Comparison of ENCODE assay signal across 12 cellular contexts in the genomic region with DNA sequence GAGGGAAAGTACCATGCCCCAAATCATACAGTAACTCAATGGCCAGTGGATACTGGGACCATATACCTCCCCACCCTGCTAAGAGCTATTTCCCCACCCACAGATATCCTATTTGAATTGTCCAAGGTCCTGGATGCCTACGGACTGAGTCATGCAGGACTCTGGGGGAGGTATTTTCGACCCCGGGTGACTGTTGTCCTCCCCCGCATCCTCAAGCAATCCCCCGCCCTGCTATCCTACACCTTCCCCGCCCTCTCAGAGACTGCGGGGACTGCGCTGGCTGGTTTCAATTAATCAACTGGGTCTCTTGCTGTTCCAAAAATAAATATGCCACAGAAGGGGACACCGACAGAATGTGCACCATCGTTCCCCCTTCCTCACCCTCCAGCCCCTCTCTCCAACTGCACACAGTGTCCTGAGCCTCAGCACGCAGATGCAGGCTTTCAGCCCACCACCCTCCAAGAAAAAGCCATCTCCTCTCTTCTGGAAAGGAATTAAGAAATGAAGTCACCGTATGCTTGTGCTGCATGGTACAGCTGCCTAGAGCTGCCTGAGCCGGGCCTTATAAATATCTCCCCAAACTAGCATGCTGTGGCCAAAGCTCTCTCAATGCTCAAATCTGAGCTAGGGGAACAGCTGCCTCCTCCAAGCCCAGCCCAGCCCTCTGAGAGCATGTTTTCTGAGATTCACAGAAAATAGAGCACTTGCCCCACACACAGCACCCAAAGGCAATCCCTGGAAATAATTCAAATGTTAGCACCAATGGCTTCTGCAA. TPM values are rescaled to one million over a fixed set of nuclear protein-coding genes. Genes with fewer than 3 reads are reported as not detected.
DNase-seq lines count a peak whose midpoint lies in the region; ATAC-seq, FAIRE-seq and TF ChIP-seq lines count a peak whose summit lies in the region.
"Had no signal": no experiment of that assay in that cellular context is flagged by ENCODE, and none has a peak within 500 bp of the region (broad histone marks: within the 10 kb centered on the region; RNA-seq: fewer than 3 reads in every experiment).

No MANE protein-coding gene starts in this region.

- peaks cover 0 to 11% of the 10 kb centered on the region in 2 donors for H3K4me1 ChIP-seq in right atrium auricular region

- ATAC-seq in Right ventricle myocardium inferior (peak; percentile 37), HG03175 (IDR thresholded peaks at IDR 0.05; ENCODE audit: unreplicated experiment) (no peak), HG02763 (IDR thresholded peaks at IDR 0.05; ENCODE audit: unreplicated experiment) (no peak)
- ATAC-seq: activated CD4-positive, CD25-positive, alpha-beta regulatory T cell treated with anti-CD3 and anti-CD28 coated beads, Interleukin-2, amount 50 U/mL, for 24 hours had no signal

- no peaks in the 10 kb centered on the region for H3K9me3 Mint-ChIP-seq in brain
- no peaks in the 10 kb centered on the region for H3K9me3 Mint-ChIP-seq in activated T-helper 1 cell treated with anti-CD3 and anti-CD28 coated beads, Interleukin-12 subunit alpha, Interleukin-12 subunit beta, Interleukin-2, Interleukin-4 antibody, amounts not matched to agents 30 ng/mL and 10 ng/mL and 1 ng/mL, durations not matched to agents 14 hours and 24 hours and 36 hours

- H3K36me3 ChIP-seq in right atrium auricular region, result peaks cover 6% of the 10 kb centered on the region

- peak overlapping the region in 3 of 5 experiments; percentile 62 to 73 (median 67) for H3K4me3 Mint-ChIP-seq in brain
- H3K4me3 Mint-ChIP-seq in activated T-helper 1 cell treated with anti-CD3 and anti-CD28 coated beads, Interleukin-12 subunit alpha, Interleukin-12 subunit beta, Interleukin-2, Interleukin-4 antibody, amounts not matched to agents 30 ng/mL and 10 ng/mL and 1 ng/mL, durations not matched to agents 14 hours and 24 hours and 36 hours, result no peak overlapping the region

- peaks cover 32% of the 10 kb centered on the region for H3K4me1 Mint-ChIP-seq in brain
- no peaks in the 10 kb centered on the region for H3K4me1 Mint-ChIP-seq in activated T-helper 1 cell treated with anti-CD3 and anti-CD28 coated beads, Interleukin-12 subunit alpha, Interleukin-12 subunit beta, Interleukin-2, Interleukin-4 antibody, amounts not matched to agents 30 ng/mL and 10 ng/mL and 1 ng/mL, durations not matched to agents 14 hours and 24 hours and 36 hours (ENCODE audit: low read depth)

- DNase-seq in Right ventricle myocardium inferior (ENCODE audit: missing footprints) (no peak), right atrium auricular region (ENCODE audit: low spot score) (no peak), iPS-NIHi7 (ENCODE audit: extremely low spot score) (peak; percentile 94), urothelium cell line (ENCODE audit: low spot score) (peak; percentile 93)
- DNase-seq in activated T-helper 1 cell treated with anti-CD3 and anti-CD28 coated beads, Interleukin-12 subunit alpha, Interleukin-12 subunit beta, Interleukin-2, Interleukin-4 antibody, amounts not matched to agents 30 ng/mL and 10 ng/mL and 1 ng/mL, durations not matched to agents 14 hours and 24 hours and 36 hours (ENCODE audit: low spot score), result no peak
- DNase-seq: effector memory CD4-positive, alpha-beta T cell; NCI-H2029 treated with DMSO at 0.1 percent for 48 hours had no signal

- H3K27ac ChIP-seq in right atrium auricular region, result peak overlapping the region in 1 of 2 donors; percentile 27
- H3K27ac ChIP-seq: C4-2B had no signal

- no peaks in the 10 kb centered on the region for H3K9me3 ChIP-seq in right atrium auricular region

- no peak for TF ChIP-seq CTCF in right atrium auricular region (IDR thresholded peaks at IDR 0.05)
- no peak for TF ChIP-seq CTCF in brain (conservative IDR thresholded peaks at IDR 0.05)

- H3K36me3 Mint-ChIP-seq in brain, result no peaks in the 10 kb centered on the region
- no peaks in the 10 kb centered on the region for H3K36me3 Mint-ChIP-seq in activated T-helper 1 cell treated with anti-CD3 and anti-CD28 coated beads, Interleukin-12 subunit alpha, Interleukin-12 subunit beta, Interleukin-2, Interleukin-4 antibody, amounts not matched to agents 30 ng/mL and 10 ng/mL and 1 ng/mL, durations not matched to agents 14 hours and 24 hours and 36 hours (ENCODE audit: low read depth)

- FAIRE-seq in urothelium cell line (lab: Jason Lieb, UNC), result peak; percentile 44

- intact Hi-C loops in Right ventricle myocardium inferior (cut with DNase I), result no loop called here
- intact Hi-C loops in activated T-helper 1 cell treated with anti-CD3 and anti-CD28 coated beads, Interleukin-12 subunit alpha, Interleukin-12 subunit beta, Interleukin-2, Interleukin-4 antibody, amounts not matched to agents 30 ng/mL and 10 ng/mL and 1 ng/mL, durations not matched to agents 14 hours and 24 hours and 36 hours (cut with micrococcal nuclease), result no loop called here

- H3K27ac Mint-ChIP-seq in brain, result peak overlapping the region in 3 of 5 experiments; percentile 30 to 92 (median 71)
- H3K27ac Mint-ChIP-seq in activated T-helper 1 cell treated with anti-CD3 and anti-CD28 coated beads, Interleukin-12 subunit alpha, Interleukin-12 subunit beta, Interleukin-2, Interleukin-4 antibody, amounts not matched to agents 30 ng/mL and 10 ng/mL and 1 ng/mL, durations not matched to agents 14 hours and 24 hours and 36 hours, result no peak overlapping the region

- no peak overlapping the region for H3K4me3 ChIP-seq in right atrium auricular region

- H3K27me3 ChIP-seq in right atrium auricular region, result no peaks in the 10 kb centered on the region

- H3K27me3 Mint-ChIP-seq in brain, result no peaks in the 10 kb centered on the region
- peaks cover 6% of the 10 kb centered on the region for H3K27me3 Mint-ChIP-seq in activated T-helper 1 cell treated with anti-CD3 and anti-CD28 coated beads, Interleukin-12 subunit alpha, Interleukin-12 subunit beta, Interleukin-2, Interleukin-4 antibody, amounts not matched to agents 30 ng/mL and 10 ng/mL and 1 ng/mL, durations not matched to agents 14 hours and 24 hours and 36 hours (ENCODE audit: insufficient read depth)

RNA-seq across cellular contexts. Expression of a gene that starts 8.2 kb away (rescaled TPM):
- total RNA-seq in Right ventricle myocardium inferior (34.0 TPM), right atrium auricular region (10 to 100 TPM; 16.7 to 22.9 TPM)
- not detected for polyA plus RNA-seq in brain (ENCODE audit: insufficient read depth, low read depth, low replicate concordance)
- total RNA-seq in activated T-helper 1 cell treated with anti-CD3 and anti-CD28 coated beads, Interleukin-12 subunit alpha, Interleukin-12 subunit beta, Interleukin-2, Interleukin-4 antibody, amounts not matched to agents 30 ng/mL and 10 ng/mL and 1 ng/mL, durations not matched to agents 14 hours and 24 hours and 36 hours, result not detected in 2 replicates

RNA-seq across cellular contexts. Expression of a gene that starts 27.6 kb away (rescaled TPM):
- 0.32 TPM for total RNA-seq in Right ventricle myocardium inferior
- under 1 TPM; 0.47 to 0.52 TPM for total RNA-seq in right atrium auricular region
- 0.42 TPM for polyA plus RNA-seq in brain (ENCODE audit: insufficient read depth, low read depth, low replicate concordance)
- total RNA-seq in activated T-helper 1 cell treated with anti-CD3 and anti-CD28 coated beads, Interleukin-12 subunit alpha, Interleukin-12 subunit beta, Interleukin-2, Interleukin-4 antibody, amounts not matched to agents 30 ng/mL and 10 ng/mL and 1 ng/mL, durations not matched to agents 14 hours and 24 hours and 36 hours, result 1.0 and 1.2 TPM in 2 replicates

Comparison
In these comparisons a context has a peak if more than half of its experiments do, and no peak if none do; other contexts are left out.
1. DNase-seq: peak in iPS-NIHi7 (single experiment) and urothelium cell line (single experiment); none in Right ventricle myocardium inferior (single experiment), right atrium auricular region (single experiment) and activated T-helper 1 cell treated with anti-CD3 and anti-CD28 coated beads, Interleukin-12 subunit alpha, Interleukin-12 subunit beta, Interleukin-2, Interleukin-4 antibody, amounts not matched to agents 30 ng/mL and 10 ng/mL and 1 ng/mL, durations not matched to agents 14 hours and 24 hours and 36 hours (single experiment).
2. RNA of a gene that starts 8.2 kb away (total RNA-seq): 34.0 TPM in Right ventricle myocardium inferior (single experiment) and 16.7 to 22.9 TPM in right atrium auricular region; not detected in activated T-helper 1 cell treated with anti-CD3 and anti-CD28 coated beads, Interleukin-12 subunit alpha, Interleukin-12 subunit beta, Interleukin-2, Interleukin-4 antibody, amounts not matched to agents 30 ng/mL and 10 ng/mL and 1 ng/mL, durations not matched to agents 14 hours and 24 hours and 36 hours; every median in the first group is over 10 times any median in the second.